In genomic region chr12:120960657-120961056, GRCh38 we compare ENCODE assay signal across 14 cellular contexts. TPM values are rescaled to one million over a fixed set of nuclear protein-coding genes. Genes with fewer than 3 reads are reported as not detected.
A peak's percentile ranks its signal among the peaks of the same experiment; 100 is the strongest.
DNase-seq lines count a peak whose midpoint lies in the region; ATAC-seq and TF ChIP-seq lines count a peak whose summit lies in the region.
"Had no signal": no experiment of that assay in that cellular context is flagged by ENCODE, and none has a peak within 500 bp of the region (broad histone marks: within the 10 kb centered on the region; RNA-seq: fewer than 3 reads in every experiment).

No MANE protein-coding gene starts in this region.

- H3K27ac ChIP-seq in CD8-positive, alpha-beta memory T cell (ENCODE audit: low read depth, low read length), result no peak overlapping the region
- H3K27ac ChIP-seq: gastrocnemius medialis, prostate gland had no signal

- peaks cover 8 to 19% (median 18%) of the 10 kb centered on the region in 3 donors for H3K4me1 Mint-ChIP-seq in CD8-positive, alpha-beta memory T cell

- intact Hi-C loops in mucosa of descending colon (cut with DNase I, micrococcal nuclease), result no loop called here

- POLR2A ChIA-PET in CD8-positive, alpha-beta memory T cell (lab: Charles Lee), result interaction anchor here (0.6 to 0.7 kb wide), 2 partner anchors 143 to 432 kb away, joined by 4 to 5 read pairs; partner anchors contain the start of gene COQ5

- DNase-seq in CD8-positive, alpha-beta memory T cell, result no peak
- DNase-seq in GM13976 (ENCODE audit: low spot score) (peak; percentile 60), mucosa of descending colon (peak in 1 of 3 donors; percentile 39), germinal center (ENCODE audit: low spot score) (no peak), HT-29 (ENCODE audit: low spot score) (no peak)
- DNase-seq in activated CD4-positive, alpha-beta T cell treated with anti-CD3 and anti-CD28 coated beads, Interleukin-2, amount 50 U/mL, for 48 hours, result peak; percentile 31 to 51
- DNase-seq: gastrocnemius medialis, NCI-H1436, NCI-H526 treated with DMSO at 0.1 percent for 48 hours had no signal

- H3K4me3 Mint-ChIP-seq in CD8-positive, alpha-beta memory T cell, result peak overlapping the region in 1 of 7 donors; percentile 60
- H3K4me3 Mint-ChIP-seq: CD14-positive monocyte, IgD-negative memory B cell had no signal

- H3K4me1 ChIP-seq in CD8-positive, alpha-beta memory T cell (ENCODE audit: insufficient read depth, low read length), result peaks cover 19% of the 10 kb centered on the region
- peaks cover 47% of the 10 kb centered on the region for H3K4me1 ChIP-seq in mucosa of descending colon (ENCODE audit: low read depth)
- H3K4me1 ChIP-seq: gastrocnemius medialis, prostate gland had no signal

- H3K9me3 ChIP-seq in CD8-positive, alpha-beta memory T cell (ENCODE audit: low read length), result no peaks in the 10 kb centered on the region
- H3K9me3 ChIP-seq in mucosa of descending colon, result no peaks in the 10 kb centered on the region
- H3K9me3 ChIP-seq: gastrocnemius medialis, prostate gland had no signal

- TF ChIP-seq CTCF in GM13976 (IDR thresholded peaks at IDR 0.05; ENCODE audit: borderline replicate concordance, control extremely low read depth, extremely low read depth, insufficient read depth, missing control alignments) (no peak), mucosa of descending colon (IDR thresholded peaks at IDR 0.05) (no peak)

- peak overlapping the region in 5 of 8 donors; percentile 21 to 96 (median 35) for H3K27ac Mint-ChIP-seq in CD8-positive, alpha-beta memory T cell
- H3K27ac Mint-ChIP-seq: CD14-positive monocyte had no signal

- in situ Hi-C loops in GM13976 (cut with MboI; ENCODE audit: low sequenced_read_pairs, unreplicated experiment), result no loop called here

- H3K4me3 ChIP-seq in CD8-positive, alpha-beta memory T cell (ENCODE audit: low read length), result no peak overlapping the region
- no peak overlapping the region for H3K4me3 ChIP-seq in mucosa of descending colon
- H3K4me3 ChIP-seq: gastrocnemius medialis, prostate gland had no signal

- no peaks in the 10 kb centered on the region for H3K27me3 ChIP-seq in CD8-positive, alpha-beta memory T cell (ENCODE audit: insufficient read depth, low read length, poor library complexity, severe bottlenecking)
- H3K27me3 ChIP-seq: gastrocnemius medialis had no signal

- peaks cover 0 to 2% (median 0%) of the 10 kb centered on the region in 5 donors for H3K9me3 Mint-ChIP-seq in CD8-positive, alpha-beta memory T cell
- H3K9me3 Mint-ChIP-seq: CD14-positive monocyte; effector memory CD8-positive, alpha-beta T cell; IgD-negative memory B cell had no signal

- H3K27me3 Mint-ChIP-seq in CD8-positive, alpha-beta memory T cell, result peaks cover 3 to 14% of the 10 kb centered on the region in 2 donors

- peaks cover 0 to 1% (median 0%) of the 10 kb centered on the region in 3 donors for H3K36me3 Mint-ChIP-seq in CD8-positive, alpha-beta memory T cell
- H3K36me3 Mint-ChIP-seq: CD14-positive monocyte, IgD-negative memory B cell had no signal

- CTCF ChIA-PET in CD8-positive, alpha-beta memory T cell (lab: Charles Lee), result interaction anchor here (1.4 kb wide), 1 partner anchor 11 kb away, joined by 4 read pairs; no protein-coding TSS in a partner anchor

- ATAC-seq in mucosa of descending colon (peak; percentile 1), GM18502 (IDR thresholded peaks at IDR 0.05; ENCODE audit: poor library complexity, unreplicated experiment) (no peak)
- ATAC-seq: gastrocnemius medialis had no signal

- H3K36me3 ChIP-seq in CD8-positive, alpha-beta memory T cell (ENCODE audit: insufficient read depth, low read length), result no peaks in the 10 kb centered on the region
- no peaks in the 10 kb centered on the region for H3K36me3 ChIP-seq in mucosa of descending colon (ENCODE audit: low read depth)
- H3K36me3 ChIP-seq: gastrocnemius medialis, prostate gland had no signal

RNA-seq across cellular contexts. Expression of gene HNF1A, which starts 17.7 kb away (rescaled TPM):
- not detected for total RNA-seq in CD8-positive, alpha-beta memory T cell
- not detected for polyA plus RNA-seq in CD8-positive, alpha-beta memory T cell
- 10 to 100 TPM in 2 of 3 donors, 1 to 10 TPM in 1; 6.5 to 22.6 (median 14.4) TPM for total RNA-seq in mucosa of descending colon
- total RNA-seq in HT-29 (2014; rRNA removed; shearing (Covaris generic)), result 31.1 and 41.7 TPM in 2 replicates
- polyA plus RNA-seq: CD14-positive monocyte, IgD-negative memory B cell had no signal

RNA-seq across cellular contexts. Expression of gene C12orf43, which starts 55.6 kb away (rescaled TPM):
- total RNA-seq in CD8-positive, alpha-beta memory T cell, result 10 to 100 TPM; 38.1 to 40.3 TPM
- polyA plus RNA-seq in CD8-positive, alpha-beta memory T cell, result 24.9 TPM
- total RNA-seq in mucosa of descending colon, result 10 to 100 TPM in 2 of 3 donors, 1 to 10 TPM in 1; 7.6 to 22.7 (median 11.9) TPM
- 10.9 and 18.9 TPM in 2 replicates for total RNA-seq in HT-29 (2014; rRNA removed; shearing (Covaris generic))

RNA-seq across cellular contexts. Expression of gene SPPL3, which starts 56.5 kb away (rescaled TPM):
- 10 to 100 TPM; 34.9 to 35.6 TPM for total RNA-seq in CD8-positive, alpha-beta memory T cell
- polyA plus RNA-seq in CD8-positive, alpha-beta memory T cell, result 33.1 TPM
- total RNA-seq in mucosa of descending colon, result 10 to 100 TPM; 51.8 to 72.1 (median 65.6) TPM
- 7.9 and 8.6 TPM in 2 replicates for total RNA-seq in HT-29 (2014; rRNA removed; shearing (Covaris generic))

Comparison
In these comparisons a context has a peak if more than half of its experiments do, and no peak if none do; other contexts are left out.
1. DNase-seq: peak in GM13976 (single experiment) and activated CD4-positive, alpha-beta T cell treated with anti-CD3 and anti-CD28 coated beads, Interleukin-2, amount 50 U/mL, for 48 hours (2 of 2); none in CD8-positive, alpha-beta memory T cell (0 of 5), germinal center (single experiment) and HT-29 (single experiment).
2. RNA of gene HNF1A, which starts 17.7 kb away (total RNA-seq): 31.1 to 41.7 TPM in HT-29 and 6.5 to 22.6 TPM in mucosa of descending colon; not detected in CD8-positive, alpha-beta memory T cell; every median in the first group is over 4 times any median in the second.